ENCODE assay signal across 8 cellular contexts in genomic region chr7:30682131-30683083, GRCh38. TPM values are rescaled to one million over a fixed set of nuclear protein-coding genes. Genes with fewer than 3 reads are reported as not detected.
DNase-seq lines count a peak whose midpoint lies in the region; ATAC-seq and TF ChIP-seq lines count a peak whose summit lies in the region.

TSS of gene CRHR2 (minus strand) at chr7:30682456. CDS start at chr7:30682280, 176 bp downstream.

- no peaks in the 10 kb centered on the region for H3K9me3 Mint-ChIP-seq in activated CD8-positive, alpha-beta memory T cell treated with anti-CD3 and anti-CD28 coated beads, Interleukin-2, amount 10 ng/mL, durations not matched to agents 7 days and 5 days (ENCODE audit: low read depth)

- H3K27me3 Mint-ChIP-seq in activated CD8-positive, alpha-beta memory T cell treated with anti-CD3 and anti-CD28 coated beads, Interleukin-2, amount 10 ng/mL, durations not matched to agents 7 days and 5 days: peaks cover 67% of the 10 kb centered on the region

- no peaks in the 10 kb centered on the region for H3K9me3 ChIP-seq in gastroesophageal sphincter

- CTCF ChIA-PET in activated CD8-positive, alpha-beta memory T cell treated with anti-CD3 and anti-CD28 coated beads, Interleukin-2, amount 10 ng/mL, durations not matched to agents 7 days and 5 days (lab: Charles Lee): interaction anchor here (0.5 to 2.6 kb wide), 11 partner anchors 9 to 131 kb away, joined by 3 to 24 read pairs (median 3); no protein-coding TSS in a partner anchor

- H3K4me3 Mint-ChIP-seq in activated CD8-positive, alpha-beta memory T cell treated with anti-CD3 and anti-CD28 coated beads, Interleukin-2, amount 10 ng/mL, durations not matched to agents 7 days and 5 days: peak within 1 kb of the TSS; percentile 30

- H3K4me1 Mint-ChIP-seq in activated CD8-positive, alpha-beta memory T cell treated with anti-CD3 and anti-CD28 coated beads, Interleukin-2, amount 10 ng/mL, durations not matched to agents 7 days and 5 days: peaks cover 8% of the 10 kb centered on the region

- no peaks in the 10 kb centered on the region for H3K36me3 Mint-ChIP-seq in activated CD8-positive, alpha-beta memory T cell treated with anti-CD3 and anti-CD28 coated beads, Interleukin-2, amount 10 ng/mL, durations not matched to agents 7 days and 5 days

- TF ChIP-seq EP300 in gastroesophageal sphincter (IDR thresholded peaks at IDR 0.05): no peak

- TF ChIP-seq CTCF in gastroesophageal sphincter (IDR thresholded peaks at IDR 0.05): peak in 3 of 4 experiments; percentile 22 to 76 (median 41)

- peaks cover 79% of the 10 kb centered on the region for H3K27me3 ChIP-seq in gastroesophageal sphincter

- no peaks in the 10 kb centered on the region for H3K36me3 ChIP-seq in gastroesophageal sphincter

- H3K4me1 ChIP-seq in gastroesophageal sphincter: peaks cover 0 to 18% (median 10%) of the 10 kb centered on the region in 3 donors

- H3K4me3 ChIP-seq in gastroesophageal sphincter: peak within 1 kb of the TSS; percentile 29 to 58

- TF ChIP-seq POLR2A in gastroesophageal sphincter (IDR thresholded peaks at IDR 0.05): no peak

- no peak within 1 kb of the TSS for H3K27ac Mint-ChIP-seq in activated CD8-positive, alpha-beta memory T cell treated with anti-CD3 and anti-CD28 coated beads, Interleukin-2, amount 10 ng/mL, durations not matched to agents 7 days and 5 days

- peak; percentile 38 for DNase-seq in activated CD4-positive, alpha-beta T cell treated with anti-CD3 and anti-CD28 coated beads for 48 hours
- no peak for DNase-seq in activated CD4-positive, alpha-beta T cell treated with anti-CD3 and anti-CD28 coated beads for 1 hour
- DNase-seq in activated CD8-positive, alpha-beta memory T cell treated with anti-CD3 and anti-CD28 coated beads, Interleukin-2, amount 10 ng/mL, durations not matched to agents 7 days and 5 days: no peak
- peak; percentile 86 for DNase-seq in retina

- ATAC-seq in activated CD8-positive, alpha-beta memory T cell treated with anti-CD3 and anti-CD28 coated beads, Interleukin-2, amount 10 ng/mL, durations not matched to agents 7 days and 5 days: peak; percentile 64
- ATAC-seq in gastroesophageal sphincter (peak; percentile 66), GM19467 (IDR thresholded peaks at IDR 0.05; ENCODE audit: unreplicated experiment) (no peak), GM21526 (IDR thresholded peaks at IDR 0.05; ENCODE audit: low FRiP score, unreplicated experiment) (no peak), HG02798 (IDR thresholded peaks at IDR 0.05; ENCODE audit: poor library complexity, unreplicated experiment) (no peak)

- WGBS in gastroesophageal sphincter (ENCODE audit: low coverage in 1 of 2), 2 donors: 20 to 35% methylated on average over 1 to 3 of the region's 76 CpGs

- H3K27ac ChIP-seq in gastroesophageal sphincter: peak within 1 kb of the TSS in 1 of 4 donors; percentile 21

RNA-seq across cellular contexts. Expression of gene CRHR2, which starts in this region (rescaled TPM):
- total RNA-seq in activated CD8-positive, alpha-beta memory T cell treated with anti-CD3 and anti-CD28 coated beads, Interleukin-2, amount 10 ng/mL, durations not matched to agents 7 days and 5 days: not detected
- total RNA-seq in gastroesophageal sphincter: under 1 TPM in 3 of 4 donors, not detected in 1; 0.15 to 0.77 (median 0.47) TPM

Comparison
In these comparisons a context has a peak if more than half of its experiments do, and no peak if none do; other contexts are left out.
1. DNase-seq: peak in activated CD4-positive, alpha-beta T cell treated with anti-CD3 and anti-CD28 coated beads for 48 hours (single experiment) and retina (single experiment); none in activated CD4-positive, alpha-beta T cell treated with anti-CD3 and anti-CD28 coated beads for 1 hour (single experiment) and activated CD8-positive, alpha-beta memory T cell treated with anti-CD3 and anti-CD28 coated beads, Interleukin-2, amount 10 ng/mL, durations not matched to agents 7 days and 5 days (single experiment).
2. Peak in ATAC-seq in activated CD8-positive, alpha-beta memory T cell treated with anti-CD3 and anti-CD28 coated beads, Interleukin-2, amount 10 ng/mL, durations not matched to agents 7 days and 5 days; RNA of the gene not detected or under 1 TPM.
3. Peak in ATAC-seq and H3K4me3 ChIP-seq in gastroesophageal sphincter; RNA of the gene not detected or under 1 TPM.